ENCODE assay signal across 13 cellular contexts in the genomic region with DNA sequence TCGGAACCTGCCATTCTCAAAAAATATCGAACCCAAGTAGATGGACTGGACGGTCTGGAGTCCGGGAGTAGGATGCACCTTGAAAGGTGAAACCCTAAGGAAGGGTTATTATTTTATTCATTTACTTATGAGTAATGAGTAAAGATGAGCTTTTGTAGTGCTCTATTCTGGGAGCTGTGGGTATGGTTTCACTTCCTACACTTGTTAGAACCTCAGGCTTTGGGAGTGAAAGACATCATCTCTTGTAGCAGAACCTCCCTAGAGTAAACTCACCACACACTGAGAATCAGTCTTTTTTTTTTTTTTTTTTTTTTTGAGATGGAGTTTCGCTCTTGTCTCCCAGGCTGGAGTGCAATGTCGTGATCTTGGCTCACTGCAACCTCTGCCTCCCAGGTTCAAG.
DNase-seq lines count a peak whose midpoint lies in the region; ATAC-seq lines count a peak whose summit lies in the region.
"Had no signal": no experiment of that assay in that cellular context is flagged by ENCODE, and none has a peak within 500 bp of the region (broad histone marks: within the 10 kb centered on the region; RNA-seq: fewer than 3 reads in every experiment).

No MANE protein-coding gene starts in this region.

- no peak overlapping the region for H3K4me3 Mint-ChIP-seq in memory B cell

- H3K27me3 Mint-ChIP-seq in memory B cell = no peaks in the 10 kb centered on the region

- peaks cover 4% of the 10 kb centered on the region for H3K9me3 Mint-ChIP-seq in memory B cell

- H3K27ac Mint-ChIP-seq in memory B cell = peak overlapping the region; percentile 22

- DNase-seq in memory B cell (ENCODE audit: low spot score in 2 of 2) (peak in 1 of 2 donors; percentile 14), putamen (ENCODE audit: low spot score) (no peak), GOT3 (lab: John Stamatoyannopoulos, UW) (no peak)
- DNase-seq in activated naive CD4-positive, alpha-beta T cell treated with Interleukin-2 at 50 U/mL for 16 hours = no peak
- DNase-seq: body of pancreas, mucosa of descending colon, NCI-H524 treated with DMSO at 0.1 percent for 48 hours, SJCRH30, upper lobe of right lung had no signal

- no peaks in the 10 kb centered on the region for H3K36me3 Mint-ChIP-seq in memory B cell

- ATAC-seq in GM18861 (IDR thresholded peaks at IDR 0.05; ENCODE audit: unreplicated experiment) = peak; percentile 81
- peak; percentile 95 for ATAC-seq in GM21737 (IDR thresholded peaks at IDR 0.05; ENCODE audit: unreplicated experiment)
- peak; percentile 90 for ATAC-seq in HG03460 (IDR thresholded peaks at IDR 0.05; ENCODE audit: unreplicated experiment)
- peak; percentile 99 for ATAC-seq in memory B cell (ENCODE audit: low read depth)
- no peak for ATAC-seq in HG02970 (IDR thresholded peaks at IDR 0.05; ENCODE audit: low FRiP score, unreplicated experiment)
- ATAC-seq: body of pancreas, mucosa of descending colon, upper lobe of right lung had no signal

- H3K4me1 Mint-ChIP-seq in memory B cell = peaks cover 7% of the 10 kb centered on the region
